ENCODE assay signal across 1 cellular context in genomic region chr11:111426615-111427014, GRCh38.
TF ChIP-seq lines count a peak whose summit lies in the region.

No MANE protein-coding gene starts in this region.

TF ChIP-seq in GM23338, 12 proteins besides CTCF, POLR2A, EP300 and RAD21:
- TF ChIP-seq, protein P1, sequence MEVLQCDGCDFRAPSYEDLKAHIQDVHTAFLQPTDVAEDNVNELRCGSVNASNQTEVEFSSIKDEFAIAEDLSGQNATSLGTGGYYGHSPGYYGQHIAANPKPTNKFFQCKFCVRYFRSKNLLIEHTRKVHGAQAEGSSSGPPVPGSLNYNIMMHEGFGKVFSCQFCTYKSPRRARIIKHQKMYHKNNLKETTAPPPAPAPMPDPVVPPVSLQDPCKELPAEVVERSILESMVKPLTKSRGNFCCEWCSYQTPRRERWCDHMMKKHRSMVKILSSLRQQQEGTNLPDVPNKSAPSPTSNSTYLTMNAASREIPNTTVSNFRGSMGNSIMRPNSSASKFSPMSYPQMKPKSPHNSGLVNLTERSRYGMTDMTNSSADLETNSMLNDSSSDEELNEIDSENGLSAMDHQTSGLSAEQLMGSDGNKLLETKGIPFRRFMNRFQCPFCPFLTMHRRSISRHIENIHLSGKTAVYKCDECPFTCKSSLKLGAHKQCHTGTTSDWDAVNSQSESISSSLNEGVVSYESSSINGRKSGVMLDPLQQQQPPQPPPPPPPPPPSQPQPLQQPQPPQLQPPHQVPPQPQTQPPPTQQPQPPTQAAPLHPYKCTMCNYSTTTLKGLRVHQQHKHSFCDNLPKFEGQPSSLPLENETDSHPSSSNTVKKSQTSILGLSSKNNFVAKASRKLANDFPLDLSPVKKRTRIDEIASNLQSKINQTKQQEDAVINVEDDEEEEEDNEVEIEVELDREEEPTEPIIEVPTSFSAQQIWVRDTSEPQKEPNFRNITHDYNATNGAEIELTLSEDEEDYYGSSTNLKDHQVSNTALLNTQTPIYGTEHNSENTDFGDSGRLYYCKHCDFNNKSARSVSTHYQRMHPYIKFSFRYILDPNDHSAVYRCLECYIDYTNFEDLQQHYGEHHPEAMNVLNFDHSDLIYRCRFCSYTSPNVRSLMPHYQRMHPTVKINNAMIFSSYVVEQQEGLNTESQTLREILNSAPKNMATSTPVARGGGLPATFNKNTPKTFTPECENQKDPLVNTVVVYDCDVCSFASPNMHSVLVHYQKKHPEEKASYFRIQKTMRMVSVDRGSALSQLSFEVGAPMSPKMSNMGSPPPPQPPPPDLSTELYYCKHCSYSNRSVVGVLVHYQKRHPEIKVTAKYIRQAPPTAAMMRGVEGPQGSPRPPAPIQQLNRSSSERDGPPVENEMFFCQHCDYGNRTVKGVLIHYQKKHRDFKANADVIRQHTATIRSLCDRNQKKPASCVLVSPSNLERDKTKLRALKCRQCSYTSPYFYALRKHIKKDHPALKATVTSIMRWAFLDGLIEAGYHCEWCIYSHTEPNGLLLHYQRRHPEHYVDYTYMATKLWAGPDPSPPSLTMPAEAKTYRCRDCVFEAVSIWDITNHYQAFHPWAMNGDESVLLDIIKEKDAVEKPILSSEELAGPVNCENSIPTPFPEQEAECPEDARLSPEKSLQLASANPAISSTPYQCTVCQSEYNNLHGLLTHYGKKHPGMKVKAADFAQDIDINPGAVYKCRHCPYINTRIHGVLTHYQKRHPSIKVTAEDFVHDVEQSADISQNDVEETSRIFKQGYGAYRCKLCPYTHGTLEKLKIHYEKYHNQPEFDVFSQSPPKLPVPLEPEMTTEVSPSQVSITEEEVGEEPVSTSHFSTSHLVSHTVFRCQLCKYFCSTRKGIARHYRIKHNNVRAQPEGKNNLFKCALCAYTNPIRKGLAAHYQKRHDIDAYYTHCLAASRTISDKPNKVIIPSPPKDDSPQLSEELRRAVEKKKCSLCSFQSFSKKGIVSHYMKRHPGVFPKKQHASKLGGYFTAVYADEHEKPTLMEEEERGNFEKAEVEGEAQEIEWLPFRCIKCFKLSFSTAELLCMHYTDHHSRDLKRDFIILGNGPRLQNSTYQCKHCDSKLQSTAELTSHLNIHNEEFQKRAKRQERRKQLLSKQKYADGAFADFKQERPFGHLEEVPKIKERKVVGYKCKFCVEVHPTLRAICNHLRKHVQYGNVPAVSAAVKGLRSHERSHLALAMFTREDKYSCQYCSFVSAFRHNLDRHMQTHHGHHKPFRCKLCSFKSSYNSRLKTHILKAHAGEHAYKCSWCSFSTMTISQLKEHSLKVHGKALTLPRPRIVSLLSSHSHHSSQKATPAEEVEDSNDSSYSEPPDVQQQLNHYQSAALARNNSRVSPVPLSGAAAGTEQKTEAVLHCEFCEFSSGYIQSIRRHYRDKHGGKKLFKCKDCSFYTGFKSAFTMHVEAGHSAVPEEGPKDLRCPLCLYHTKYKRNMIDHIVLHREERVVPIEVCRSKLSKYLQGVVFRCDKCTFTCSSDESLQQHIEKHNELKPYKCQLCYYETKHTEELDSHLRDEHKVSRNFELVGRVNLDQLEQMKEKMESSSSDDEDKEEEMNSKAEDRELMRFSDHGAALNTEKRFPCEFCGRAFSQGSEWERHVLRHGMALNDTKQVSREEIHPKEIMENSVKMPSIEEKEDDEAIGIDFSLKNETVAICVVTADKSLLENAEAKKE (CRISPR knock-in tag; IDR thresholded peaks at IDR 0.05): no peak
- TF ChIP-seq, protein P2, sequence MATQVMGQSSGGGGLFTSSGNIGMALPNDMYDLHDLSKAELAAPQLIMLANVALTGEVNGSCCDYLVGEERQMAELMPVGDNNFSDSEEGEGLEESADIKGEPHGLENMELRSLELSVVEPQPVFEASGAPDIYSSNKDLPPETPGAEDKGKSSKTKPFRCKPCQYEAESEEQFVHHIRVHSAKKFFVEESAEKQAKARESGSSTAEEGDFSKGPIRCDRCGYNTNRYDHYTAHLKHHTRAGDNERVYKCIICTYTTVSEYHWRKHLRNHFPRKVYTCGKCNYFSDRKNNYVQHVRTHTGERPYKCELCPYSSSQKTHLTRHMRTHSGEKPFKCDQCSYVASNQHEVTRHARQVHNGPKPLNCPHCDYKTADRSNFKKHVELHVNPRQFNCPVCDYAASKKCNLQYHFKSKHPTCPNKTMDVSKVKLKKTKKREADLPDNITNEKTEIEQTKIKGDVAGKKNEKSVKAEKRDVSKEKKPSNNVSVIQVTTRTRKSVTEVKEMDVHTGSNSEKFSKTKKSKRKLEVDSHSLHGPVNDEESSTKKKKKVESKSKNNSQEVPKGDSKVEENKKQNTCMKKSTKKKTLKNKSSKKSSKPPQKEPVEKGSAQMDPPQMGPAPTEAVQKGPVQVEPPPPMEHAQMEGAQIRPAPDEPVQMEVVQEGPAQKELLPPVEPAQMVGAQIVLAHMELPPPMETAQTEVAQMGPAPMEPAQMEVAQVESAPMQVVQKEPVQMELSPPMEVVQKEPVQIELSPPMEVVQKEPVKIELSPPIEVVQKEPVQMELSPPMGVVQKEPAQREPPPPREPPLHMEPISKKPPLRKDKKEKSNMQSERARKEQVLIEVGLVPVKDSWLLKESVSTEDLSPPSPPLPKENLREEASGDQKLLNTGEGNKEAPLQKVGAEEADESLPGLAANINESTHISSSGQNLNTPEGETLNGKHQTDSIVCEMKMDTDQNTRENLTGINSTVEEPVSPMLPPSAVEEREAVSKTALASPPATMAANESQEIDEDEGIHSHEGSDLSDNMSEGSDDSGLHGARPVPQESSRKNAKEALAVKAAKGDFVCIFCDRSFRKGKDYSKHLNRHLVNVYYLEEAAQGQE (IDR thresholded peaks at IDR 0.05; ENCODE audit: unreplicated experiment): no peak
- TF ChIP-seq EZH2 (IDR thresholded peaks at IDR 0.05; ENCODE audit: low read depth, unreplicated experiment): no peak
